In the genomic region with DNA sequence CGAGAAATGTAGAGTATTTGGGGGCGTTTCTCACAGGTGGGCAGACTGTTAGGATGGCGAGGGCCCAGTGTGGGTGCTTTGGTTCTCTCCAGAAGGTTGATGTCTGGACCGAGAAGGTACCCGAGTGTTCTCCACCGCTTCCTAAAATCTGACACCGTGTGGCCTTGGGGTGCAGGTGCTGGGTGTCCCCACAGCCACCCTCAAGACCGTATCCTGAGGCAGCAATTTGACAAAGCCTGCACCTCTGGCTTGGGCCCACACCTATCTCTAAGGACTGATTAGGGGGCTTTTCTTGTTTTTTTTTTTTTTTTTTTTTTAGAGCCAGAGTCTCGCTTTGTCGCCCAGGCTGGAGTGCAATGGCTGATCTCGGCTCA, we compare ENCODE assay signal across 9 cellular contexts. TPM values are rescaled to one million over a fixed set of nuclear protein-coding genes. Genes with fewer than 3 reads are reported as not detected.
DNase-seq lines count a peak whose midpoint lies in the region; ATAC-seq and TF ChIP-seq lines count a peak whose summit lies in the region.
"Had no signal": no experiment of that assay in that cellular context is flagged by ENCODE, and none has a peak within 500 bp of the region (broad histone marks: within the 10 kb centered on the region; RNA-seq: fewer than 3 reads in every experiment).

No MANE protein-coding gene starts in this region.

- DNase-seq in AG09309 (ENCODE audit: low read depth): no peak
- DNase-seq in LNCaP clone FGC (ENCODE audit: low read depth): no peak
- no peak for DNase-seq in naive thymus-derived CD8-positive, alpha-beta T cell
- no peak for DNase-seq in NCI-H1092 treated with DMSO at 0.1 percent for 48 hours (lab: John Stamatoyannopoulos, UW)
- DNase-seq in mesenteric fat pad (ENCODE audit: low spot score): no peak
- DNase-seq: SHP77 treated with DMSO at 0.1 percent for 48 hours had no signal

- ATAC-seq in naive thymus-derived CD8-positive, alpha-beta T cell: peak; percentile 22 to 49
- ATAC-seq in HG03135 (IDR thresholded peaks at IDR 0.05; ENCODE audit: unreplicated experiment) (no peak), GM18511 (IDR thresholded peaks at IDR 0.05; ENCODE audit: unreplicated experiment) (no peak)

- peak overlapping the region; percentile 86 for H3K4me3 ChIP-seq in AG09309 (ENCODE audit: control insufficient read depth, low read depth, low read length)
- peak overlapping the region; percentile 85 for H3K4me3 ChIP-seq in LNCaP clone FGC (ENCODE audit: low read depth, low read length)
- peak overlapping the region; percentile 73 to 76 for H3K4me3 ChIP-seq in duodenal mucosa (ENCODE audit: low read depth in 1 of 2, low read length in 2 of 2)

- no peaks in the 10 kb centered on the region for H3K9me3 ChIP-seq in duodenal mucosa (ENCODE audit: control insufficient read depth in 1 of 2, low read length in 2 of 2)

- H3K9ac ChIP-seq in duodenal mucosa (ENCODE audit: low read depth in 1 of 2, low read length in 2 of 2): peak overlapping the region; percentile 56 to 60

- H3K27me3 Mint-ChIP-seq in naive thymus-derived CD8-positive, alpha-beta T cell: peaks cover 19 to 75% (median 34%) of the 10 kb centered on the region in 5 donors

- peaks cover 6 to 17% (median 9%) of the 10 kb centered on the region in 4 donors for H3K4me1 Mint-ChIP-seq in naive thymus-derived CD8-positive, alpha-beta T cell

- H3K27me3 ChIP-seq in duodenal mucosa (ENCODE audit: control insufficient read depth in 1 of 2, insufficient read depth in 2 of 2, low read length in 2 of 2): no peaks in the 10 kb centered on the region

- peaks cover 4 to 19% of the 10 kb centered on the region in 2 donors for H3K36me3 ChIP-seq in duodenal mucosa (ENCODE audit: control insufficient read depth in 1 of 2, insufficient read depth in 2 of 2, low read length in 2 of 2)

- H3K4me1 ChIP-seq in duodenal mucosa (ENCODE audit: control insufficient read depth in 1 of 2, insufficient read depth in 2 of 2, low read length in 2 of 2): peaks cover 5 to 12% of the 10 kb centered on the region in 2 donors

- no peak overlapping the region for H3K27ac ChIP-seq in duodenal mucosa (ENCODE audit: low read depth, low read length)

- H3K9me3 Mint-ChIP-seq in naive thymus-derived CD8-positive, alpha-beta T cell: peaks cover 0 to 5% (median 0%) of the 10 kb centered on the region in 9 donors

- POLR2A ChIA-PET in naive thymus-derived CD8-positive, alpha-beta T cell (lab: Charles Lee): interaction anchor here (1.0 kb wide), 1 partner anchor 18 kb away, joined by 4 read pairs; no protein-coding TSS in a partner anchor

- TF ChIP-seq CTCF in AG09309 (IDR thresholded peaks at IDR 0.05; ENCODE audit: control insufficient read depth, insufficient read depth, low read depth, low read length, missing control alignments): no peak
- TF ChIP-seq CTCF in LNCaP clone FGC (IDR thresholded peaks at IDR 0.05; ENCODE audit: control insufficient read depth, extremely low read depth, insufficient read depth): no peak

- H3K36me3 Mint-ChIP-seq in naive thymus-derived CD8-positive, alpha-beta T cell: peaks cover 0 to 2% (median 0%) of the 10 kb centered on the region in 3 donors

- peak overlapping the region; percentile 18 to 60 (median 48) for H3K4me3 Mint-ChIP-seq in naive thymus-derived CD8-positive, alpha-beta T cell

- H3K27ac Mint-ChIP-seq in naive thymus-derived CD8-positive, alpha-beta T cell: no peak overlapping the region

RNA-seq across cellular contexts. Expression of a gene that starts 1.3 kb away (rescaled TPM):
- total RNA-seq in naive thymus-derived CD8-positive, alpha-beta T cell: under 1 TPM; 0.13 to 0.22 TPM
- polyA plus RNA-seq in naive thymus-derived CD8-positive, alpha-beta T cell: not detected
- 10.6 TPM for total RNA-seq in mesenteric fat pad

RNA-seq across cellular contexts. Expression of a gene that starts 19.6 kb away (rescaled TPM):
- total RNA-seq in naive thymus-derived CD8-positive, alpha-beta T cell: 10 to 100 TPM; 32.6 to 35.7 TPM
- 10 to 100 TPM; 28.3 to 64.0 (median 45.4) TPM for polyA plus RNA-seq in naive thymus-derived CD8-positive, alpha-beta T cell
- total RNA-seq in mesenteric fat pad: 25.9 TPM

RNA-seq across cellular contexts. Expression of a gene that starts 40.3 kb away (rescaled TPM):
- total RNA-seq in naive thymus-derived CD8-positive, alpha-beta T cell: not detected
- not detected for polyA plus RNA-seq in naive thymus-derived CD8-positive, alpha-beta T cell
- total RNA-seq in mesenteric fat pad: 2.3 TPM

Comparison
In these comparisons a context has a peak if more than half of its experiments do, and no peak if none do; other contexts are left out.
1. ATAC-seq: peak in naive thymus-derived CD8-positive, alpha-beta T cell (2 of 2); none in HG03135 (single experiment) and GM18511 (single experiment).
2. Peak in every context shown above with its lines, with median percentiles within 50 percentile points of each other: H3K4me3 ChIP-seq.